25 cellular contexts compared by ENCODE assay signal in genomic region chr14:65599375-65599774, GRCh38.
DNase-seq lines count a peak whose midpoint lies in the region; ATAC-seq and TF ChIP-seq lines count a peak whose summit lies in the region.
"Had no signal": no experiment of that assay in that cellular context is flagged by ENCODE, and none has a peak within 500 bp of the region (broad histone marks: within the 10 kb centered on the region; RNA-seq: fewer than 3 reads in every experiment).

No MANE protein-coding gene starts in this region.

- H3K9me3 Mint-ChIP-seq in immature natural killer cell: no peaks in the 10 kb centered on the region
- H3K9me3 Mint-ChIP-seq: activated T-cell treated with anti-CD3 and anti-CD28 coated beads, Interleukin-2, amount 50 U/mL, for 4 hours; dendritic cell treated with granulocyte-macrophage colony-stimulating factor and Interleukin-4, amounts not matched to agents 40 ng/mL and 50 ng/mL, for 4 days; type B pancreatic cell had no signal

- H3K4me2 ChIP-seq in PC-9: no peak overlapping the region

- H3K4me3 Mint-ChIP-seq in immature natural killer cell: no peak overlapping the region
- H3K4me3 Mint-ChIP-seq: activated T-cell treated with anti-CD3 and anti-CD28 coated beads, Interleukin-2, amount 50 U/mL, for 4 hours; dendritic cell treated with granulocyte-macrophage colony-stimulating factor and Interleukin-4, amounts not matched to agents 40 ng/mL and 50 ng/mL, for 4 days; type B pancreatic cell had no signal

- H3K27ac Mint-ChIP-seq in immature natural killer cell: no peak overlapping the region
- H3K27ac Mint-ChIP-seq: dendritic cell treated with granulocyte-macrophage colony-stimulating factor and Interleukin-4, amounts not matched to agents 40 ng/mL and 50 ng/mL, for 4 days; type B pancreatic cell had no signal

- H3K36me3 ChIP-seq in PC-9 (ENCODE audit: low read depth): no peaks in the 10 kb centered on the region
- H3K36me3 ChIP-seq: adrenal gland, cardiac muscle cell, neutrophil, SJSA1 had no signal

- POLR2A ChIA-PET in PC-9 (lab: Charles Lee; ENCODE audit: unreplicated experiment): no interaction called here

- H2AFZ ChIP-seq in PC-9: no peak overlapping the region

- no peak overlapping the region for H3K4me3 ChIP-seq in PC-9
- H3K4me3 ChIP-seq: adrenal gland, cardiac muscle cell, psoas muscle, SJSA1 had no signal

- intact Hi-C loops in PC-9 (cut with micrococcal nuclease; ENCODE audit: unreplicated experiment): no loop called here

- BruUV-seq in PC-9 (replicated peaks; lab: Mats Ljungman, UMichigan): no TSS peak

- H4K20me1 ChIP-seq in PC-9 (ENCODE audit: insufficient read depth): 0 out of 2 replicates have a peak, but pooled peaks cover 3% of the 10 kb centered on the region

- H3K4me1 Mint-ChIP-seq in immature natural killer cell: no peaks in the 10 kb centered on the region

- peaks cover 81% of the 10 kb centered on the region for H3K79me2 ChIP-seq in PC-9 (ENCODE audit: low read depth)

- no peaks in the 10 kb centered on the region for H3K4me1 ChIP-seq in PC-9 (replicated peaks; ENCODE audit: insufficient read depth)
- H3K4me1 ChIP-seq: adrenal gland, psoas muscle, SJSA1 had no signal

- peaks cover 25% of the 10 kb centered on the region; the same call in 1 of the 2 replicates for H3F3A ChIP-seq in PC-9 (ENCODE audit: insufficient read depth, low read depth)

- no peak for ATAC-seq in HG03432 (IDR thresholded peaks at IDR 0.05; ENCODE audit: unreplicated experiment)
- ATAC-seq: activated T-cell treated with anti-CD3 and anti-CD28 coated beads, Interleukin-2, amount 50 U/mL, for 4 hours; left cardiac atrium; psoas muscle had no signal

- TF ChIP-seq CTCF in PC-9 (conservative IDR thresholded peaks at IDR 0.05): no peak

- no peaks in the 10 kb centered on the region for H3K9me2 ChIP-seq in PC-9 (ENCODE audit: insufficient read depth)

- H3K9me3 ChIP-seq in PC-9 (ENCODE audit: insufficient read depth, low read depth): no peaks in the 10 kb centered on the region
- H3K9me3 ChIP-seq: adrenal gland, neutrophil, psoas muscle, SJSA1 had no signal

- no peaks in the 10 kb centered on the region for H3K27me3 ChIP-seq in PC-9 (ENCODE audit: insufficient read depth, low read depth)
- H3K27me3 ChIP-seq: adrenal gland, cardiac muscle cell, neutrophil, SJSA1 had no signal

- H3K27ac ChIP-seq in PC-9: peak overlapping the region; percentile 29
- H3K27ac ChIP-seq: adrenal gland, cardiac muscle cell, neutrophil, psoas muscle, SJSA1 had no signal

- DNase-seq in GM03348 (ENCODE audit: low spot score) (peak; percentile 48), PC-9 (no peak), fibroblast of peridontal ligament (ENCODE audit: extremely low read depth) (peak; percentile 5), renal cortical epithelial cell (ENCODE audit: low read depth) (peak; percentile 18), NCI-H1092 (lab: John Stamatoyannopoulos, UW) (no peak), immature natural killer cell (no peak), NCI-H526 treated with DMSO at 0.1 percent for 48 hours (lab: John Stamatoyannopoulos, UW) (no peak)
- DNase-seq: activated CD4-positive, alpha-beta T cell treated with anti-CD3 and anti-CD28 coated beads for 48 hours; activated T-cell treated with anti-CD3 and anti-CD28 coated beads, Interleukin-2, amount 50 U/mL, for 4 hours; adrenal gland; DMS53; glutamatergic neuron; left cardiac atrium; mammary epithelial cell; NCI-H1436; NCI-H510A; psoas muscle; stimulated activated CD4-positive, alpha-beta T cell treated with anti-CD3 and anti-CD28 coated beads, Interleukin-1b, Interleukin-23, amount 100 ng/mL, for 48 hours; T-helper 2 cell had no signal

- CTCF ChIA-PET in PC-9 (lab: Charles Lee): no interaction called here

- H3K27me3 Mint-ChIP-seq in immature natural killer cell (ENCODE audit: low read depth in 3 of 3): no peaks in the 10 kb centered on the region
- H3K27me3 Mint-ChIP-seq: dendritic cell treated with granulocyte-macrophage colony-stimulating factor and Interleukin-4, amounts not matched to agents 40 ng/mL and 50 ng/mL, for 4 days; type B pancreatic cell had no signal

- H3K36me3 Mint-ChIP-seq in immature natural killer cell: no peaks in the 10 kb centered on the region
- H3K36me3 Mint-ChIP-seq: type B pancreatic cell had no signal

Comparison
In these comparisons a context has a peak if more than half of its experiments do, and no peak if none do; other contexts are left out.
1. DNase-seq: peak in GM03348 (single experiment), fibroblast of peridontal ligament (single experiment) and renal cortical epithelial cell (single experiment); none in PC-9 (0 of 2), NCI-H1092 (single experiment), immature natural killer cell (0 of 3) and NCI-H526 treated with DMSO at 0.1 percent for 48 hours (single experiment).